In genomic region chr7:19369806-19370205, GRCh38 we compare ENCODE assay signal across 13 cellular contexts.
"Had no signal": no experiment of that assay in that cellular context is flagged by ENCODE, and none has a peak within 500 bp of the region (broad histone marks: within the 10 kb centered on the region; RNA-seq: fewer than 3 reads in every experiment).

No MANE protein-coding gene starts in this region.

- H3K4me3 Mint-ChIP-seq: activated CD8-positive, alpha-beta memory T cell treated with anti-CD3 and anti-CD28 coated beads, Interleukin-2, amount 10 ng/mL, durations not matched to agents 7 days and 5 days; neural crest cell; stimulated activated naive CD8-positive, alpha-beta T cell treated with anti-CD3 and anti-CD28 coated beads, Interleukin-15, amount 100 ng/mL, for 72 hours; type B pancreatic cell had no signal

- H3K4me1 Mint-ChIP-seq: activated CD8-positive, alpha-beta memory T cell treated with anti-CD3 and anti-CD28 coated beads, Interleukin-2, amount 10 ng/mL, durations not matched to agents 7 days and 5 days; neural crest cell; stimulated activated naive CD8-positive, alpha-beta T cell treated with anti-CD3 and anti-CD28 coated beads, Interleukin-15, amount 100 ng/mL, for 72 hours had no signal

- ATAC-seq: activated CD8-positive, alpha-beta memory T cell treated with anti-CD3 and anti-CD28 coated beads, Interleukin-2, amount 10 ng/mL, durations not matched to agents 7 days and 5 days; gastroesophageal sphincter; heart right ventricle; right lobe of liver; stimulated activated naive CD8-positive, alpha-beta T cell treated with anti-CD3 and anti-CD28 coated beads, Interleukin-15, amount 100 ng/mL, for 72 hours had no signal

- DNase-seq: activated CD4-positive, alpha-beta T cell treated with anti-CD3 and anti-CD28 coated beads, Interleukin-2, amount 50 U/mL, for 48 hours; activated CD8-positive, alpha-beta memory T cell treated with anti-CD3 and anti-CD28 coated beads, Interleukin-2, amount 10 ng/mL, durations not matched to agents 7 days and 5 days; activated naive CD4-positive, alpha-beta T cell treated with anti-CD3 and anti-CD28 coated beads, Interleukin-2, amount 50 U/mL, for 16 hours; activated T-cell treated with anti-CD3 and anti-CD28 coated beads, Interleukin-2, amount 50 U/mL, for 1 hour; heart right ventricle; midbrain; right lobe of liver; stimulated activated naive CD8-positive, alpha-beta T cell treated with anti-CD3 and anti-CD28 coated beads, Interleukin-15, amount 100 ng/mL, for 72 hours had no signal

- H3K36me3 ChIP-seq: gastroesophageal sphincter, heart right ventricle, right lobe of liver had no signal

- H3K4me3 ChIP-seq: gastroesophageal sphincter, heart right ventricle, right lobe of liver, smooth muscle cell had no signal

- H3K27me3 Mint-ChIP-seq: activated CD8-positive, alpha-beta memory T cell treated with anti-CD3 and anti-CD28 coated beads, Interleukin-2, amount 10 ng/mL, durations not matched to agents 7 days and 5 days; stimulated activated naive CD8-positive, alpha-beta T cell treated with anti-CD3 and anti-CD28 coated beads, Interleukin-15, amount 100 ng/mL, for 72 hours; type B pancreatic cell had no signal

- H3K9me3 ChIP-seq: heart right ventricle, right lobe of liver had no signal

- H3K27ac ChIP-seq: gastroesophageal sphincter, heart right ventricle, right lobe of liver, VCaP had no signal

- H3K9me3 Mint-ChIP-seq: neural crest cell; stimulated activated naive CD8-positive, alpha-beta T cell treated with anti-CD3 and anti-CD28 coated beads, Interleukin-15, amount 100 ng/mL, for 72 hours; type B pancreatic cell had no signal

- H3K27ac Mint-ChIP-seq: activated CD8-positive, alpha-beta memory T cell treated with anti-CD3 and anti-CD28 coated beads, Interleukin-2, amount 10 ng/mL, durations not matched to agents 7 days and 5 days; stimulated activated naive CD8-positive, alpha-beta T cell treated with anti-CD3 and anti-CD28 coated beads, Interleukin-15, amount 100 ng/mL, for 72 hours; type B pancreatic cell had no signal

- H3K36me3 Mint-ChIP-seq: activated CD8-positive, alpha-beta memory T cell treated with anti-CD3 and anti-CD28 coated beads, Interleukin-2, amount 10 ng/mL, durations not matched to agents 7 days and 5 days; type B pancreatic cell had no signal

- H3K4me1 ChIP-seq: gastroesophageal sphincter, heart right ventricle, right lobe of liver had no signal

- H3K27me3 ChIP-seq: gastroesophageal sphincter, heart right ventricle, right lobe of liver had no signal
